In genomic region chr12:79407671-79408622, GRCh38 we compare ENCODE assay signal across 9 cellular contexts.
DNase-seq lines count a peak whose midpoint lies in the region; ATAC-seq and TF ChIP-seq lines count a peak whose summit lies in the region.
"Had no signal": no experiment of that assay in that cellular context is flagged by ENCODE, and none has a peak within 500 bp of the region (broad histone marks: within the 10 kb centered on the region; RNA-seq: fewer than 3 reads in every experiment).

No MANE protein-coding gene starts in this region.

- TF ChIP-seq CTCF in AG10803 (conservative IDR thresholded peaks at IDR 0.05; ENCODE audit: low read length), result peak; percentile 91
- TF ChIP-seq CTCF in MCF 10A (IDR thresholded peaks at IDR 0.05; ENCODE audit: unreplicated experiment), result peak; percentile 75

- H3K27ac Mint-ChIP-seq in MCF 10A (ENCODE audit: low read depth, unreplicated experiment), result peak overlapping the region; percentile 54
- H3K27ac Mint-ChIP-seq: T-helper 1 cell treated with Interleukin-12 subunit alpha and Interleukin-12 subunit beta and Interleukin-4 antibody, amounts not matched to agents 30 μg/mL and 1 μg/mL, for 36 hours had no signal

- peak; percentile 77 for ATAC-seq in GM18517 (IDR thresholded peaks at IDR 0.05; ENCODE audit: unreplicated experiment)
- ATAC-seq in HG02970 (IDR thresholded peaks at IDR 0.05; ENCODE audit: low FRiP score, unreplicated experiment), result peak; percentile 71

- no peaks in the 10 kb centered on the region for H3K9me3 Mint-ChIP-seq in MCF 10A (ENCODE audit: unreplicated experiment)
- H3K9me3 Mint-ChIP-seq: T-helper 1 cell treated with Interleukin-12 subunit alpha and Interleukin-12 subunit beta and Interleukin-4 antibody, amounts not matched to agents 30 μg/mL and 1 μg/mL, for 36 hours had no signal

- intact Hi-C loops in MCF 10A (cut with micrococcal nuclease), result loop anchor here (1.0 to 5.0 kb wide), 6 partner anchors 139 to 864 kb away; no protein-coding TSS in a partner anchor

- no peaks in the 10 kb centered on the region for H3K27me3 Mint-ChIP-seq in MCF 10A (ENCODE audit: insufficient read depth, unreplicated experiment)

- no peak overlapping the region for H3K4me3 ChIP-seq in AG10803 (ENCODE audit: low read length)

- CTCF ChIA-PET in MCF 10A (lab: Yijun Ruan, JAX), result interaction anchor here (0.6 to 3.1 kb wide), 23 partner anchors 9 to 1906 kb away, joined by 3 to 23 read pairs (median 3); no protein-coding TSS in a partner anchor

- H3K4me1 Mint-ChIP-seq in MCF 10A (ENCODE audit: insufficient read depth, unreplicated experiment), result peaks cover 13% of the 10 kb centered on the region

- DNase-seq in AG10803 (ENCODE audit: low read depth) (peak; percentile 92), NCI-H2171 (lab: John Stamatoyannopoulos, UW) (peak; percentile 14), MCF 10A (ENCODE audit: unreplicated experiment) (peak; percentile 89), left kidney (ENCODE audit: low read depth, low spot score) (peak; percentile 88), ureter (ENCODE audit: low spot score) (peak; percentile 62), DMS153 treated with DMSO at 0.1 percent for 48 hours (lab: John Stamatoyannopoulos, UW; ENCODE audit: unreplicated experiment) (no peak)

- no peak overlapping the region for H3K4me3 Mint-ChIP-seq in MCF 10A (ENCODE audit: unreplicated experiment)
- H3K4me3 Mint-ChIP-seq: T-helper 1 cell treated with Interleukin-12 subunit alpha and Interleukin-12 subunit beta and Interleukin-4 antibody, amounts not matched to agents 30 μg/mL and 1 μg/mL, for 36 hours had no signal

- no TSS peak for BruUV-seq in MCF 10A (replicated peaks; lab: Mats Ljungman, UMichigan)

- POLR2A ChIA-PET in MCF 10A (lab: Yijun Ruan, JAX), result interaction anchor here (0.8 to 1.3 kb wide), 3 partner anchors 140 to 330 kb away, joined by 3 to 4 read pairs (median 3); no protein-coding TSS in a partner anchor

- H3K36me3 Mint-ChIP-seq in MCF 10A (ENCODE audit: insufficient read depth, unreplicated experiment), result no peaks in the 10 kb centered on the region
